In genomic region chr3:46442591-46443530, GRCh38 we compare ENCODE assay signal across 11 cellular contexts. TPM values are rescaled to one million over a fixed set of nuclear protein-coding genes. Genes with fewer than 3 reads are reported as not detected.
DNase-seq lines count a peak whose midpoint lies in the region; ATAC-seq, FAIRE-seq and TF ChIP-seq lines count a peak whose summit lies in the region.
"Had no signal": no experiment of that assay in that cellular context is flagged by ENCODE, and none has a peak within 500 bp of the region (broad histone marks: within the 10 kb centered on the region; RNA-seq: fewer than 3 reads in every experiment).

No MANE protein-coding gene starts in this region.

- H3K36me3 ChIP-seq in OCI-LY3 (replicated peaks; ENCODE audit: low read depth, low read length) (no peaks in the 10 kb centered on the region), endothelial cell of umbilical vein (ENCODE audit: control insufficient read depth in 2 of 2, extremely low read depth in 1 of 2, insufficient read depth in 2 of 2, low read length in 2 of 2) (no peaks in the 10 kb centered on the region)

- no peaks in the 10 kb centered on the region for H4K20me1 ChIP-seq in OCI-LY3 (ENCODE audit: insufficient read depth, low read length)
- H4K20me1 ChIP-seq in endothelial cell of umbilical vein (replicated peaks; ENCODE audit: control insufficient read depth, extremely low read depth, insufficient read depth, low read length), result no peaks in the 10 kb centered on the region

- BruUV-seq in endothelial cell of umbilical vein (replicated peaks; lab: Mats Ljungman, UMichigan), result no TSS peak

- CTCF ChIA-PET in endothelial cell of umbilical vein (lab: Charles Lee), result interaction anchor here (0.6 to 3.2 kb wide), 20 partner anchors 7 to 682 kb away, joined by 3 to 30 read pairs (median 3); no protein-coding TSS in a partner anchor

- DNase-seq in activated CD8-positive, alpha-beta memory T cell treated with anti-CD3 and anti-CD28 coated beads, Interleukin-2, amount 50 U/mL, for 1 hour (ENCODE audit: extremely low read depth), result peak; percentile 29
- no peak for DNase-seq in activated CD8-positive, alpha-beta memory T cell treated with anti-CD3 and anti-CD28 coated beads, Interleukin-2, amount 50 U/mL, for 48 hours
- DNase-seq in endothelial cell of umbilical vein (ENCODE audit: low read depth, low spot score) (no peak), smooth muscle cell of the brain vasculature (ENCODE audit: low read depth, low spot score) (peak; percentile 18), HTR-8/SVneo (ENCODE audit: insufficient read length, low spot score) (no peak), SW480 (ENCODE audit: low spot score) (no peak)

- intact Hi-C loops in endothelial cell of umbilical vein (cut with micrococcal nuclease), result no loop called here

- H3K4me3 ChIP-seq in OCI-LY3 (ENCODE audit: low read length) (no peak overlapping the region), endothelial cell of umbilical vein (replicated peaks in 1 of 3; ENCODE audit: insufficient read depth in 1 of 3, low read depth in 1 of 3, low read length in 3 of 3) (no peak overlapping the region)
- H3K4me3 ChIP-seq: lung had no signal

- peaks cover 9% of the 10 kb centered on the region for H3K27me3 ChIP-seq in OCI-LY3 (ENCODE audit: low read depth, low read length)
- no peaks in the 10 kb centered on the region for H3K27me3 ChIP-seq in endothelial cell of umbilical vein (ENCODE audit: control insufficient read depth in 2 of 2, insufficient read depth in 2 of 2, low read length in 2 of 2)

- POLR2A ChIA-PET in endothelial cell of umbilical vein (lab: Charles Lee), result no interaction called here

- H3K9me1 ChIP-seq in endothelial cell of umbilical vein (replicated peaks; ENCODE audit: control insufficient read depth, extremely low read depth, insufficient read depth, low read length), result no peaks in the 10 kb centered on the region

- dilution Hi-C loops in endothelial cell of umbilical vein (cut with MboI; ENCODE audit: extremely low pct_ligation_motif_present, low sequenced_read_pairs), result no loop called here

- H2AFZ ChIP-seq in OCI-LY3 (ENCODE audit: low read depth, low read length) (no peak overlapping the region), endothelial cell of umbilical vein (ENCODE audit: low read depth, low read length) (no peak overlapping the region)

- FAIRE-seq in endothelial cell of umbilical vein (lab: Jason Lieb, UNC), result peak; percentile 48
- no peak for FAIRE-seq in HTR-8/SVneo (lab: Jason Lieb, UNC)

- H3K27ac ChIP-seq in OCI-LY3 (ENCODE audit: low read length) (no peak overlapping the region), endothelial cell of umbilical vein (ENCODE audit: insufficient read depth, low read depth, low read length) (no peak overlapping the region)

- ATAC-seq in HG02642 (IDR thresholded peaks at IDR 0.05; ENCODE audit: poor library complexity, unreplicated experiment), result no peak
- ATAC-seq: activated T-cell treated with anti-CD3 and anti-CD28 coated beads, Interleukin-2, amount 50 U/mL, for 72 hours had no signal

- no peak overlapping the region for H3K4me2 ChIP-seq in OCI-LY3 (ENCODE audit: low read length)
- H3K4me2 ChIP-seq in endothelial cell of umbilical vein (ENCODE audit: insufficient read depth, low read length), result no peak overlapping the region

- no peak for TF ChIP-seq POLR2A in endothelial cell of umbilical vein (IDR thresholded peaks at IDR 0.05; ENCODE audit: low read depth, low read length)

- H3K4me1 ChIP-seq in OCI-LY3 (ENCODE audit: low read length) (peaks cover 18% of the 10 kb centered on the region), endothelial cell of umbilical vein (ENCODE audit: control insufficient read depth, extremely low read depth, insufficient read depth, low read length) (no peaks in the 10 kb centered on the region)

- no peaks in the 10 kb centered on the region for H3K9me3 ChIP-seq in OCI-LY3 (ENCODE audit: insufficient read depth, low read length)
- H3K9me3 ChIP-seq in endothelial cell of umbilical vein (replicated peaks; ENCODE audit: control insufficient read depth, insufficient read depth, low read length), result no peaks in the 10 kb centered on the region

- H3K79me2 ChIP-seq in OCI-LY3 (ENCODE audit: low read length) (no peaks in the 10 kb centered on the region), endothelial cell of umbilical vein (ENCODE audit: control insufficient read depth, insufficient read depth, low read length) (no peaks in the 10 kb centered on the region)

- H3K9ac ChIP-seq in OCI-LY3 (ENCODE audit: low read length), result no peak overlapping the region
- H3K9ac ChIP-seq in endothelial cell of umbilical vein (replicated peaks; ENCODE audit: extremely low read depth, insufficient read depth, low read length), result no peak overlapping the region

- TF ChIP-seq CTCF in OCI-LY3 (IDR thresholded peaks at IDR 0.05; ENCODE audit: low read depth, low read length) (peak; percentile 97), endothelial cell of umbilical vein (IDR thresholded peaks at IDR 0.05; ENCODE audit: extremely low read depth in 1 of 2, insufficient read depth in 1 of 2, low read depth in 1 of 2, low read length in 2 of 2) (peak in 1 of 2 donors; percentile 10)

TF ChIP-seq in endothelial cell of umbilical vein, 7 proteins besides CTCF, POLR2A, EP300 and RAD21:
- no peak for TF ChIP-seq POLR2AphosphoS5 (IDR thresholded peaks at IDR 0.05; ENCODE audit: insufficient read depth, low read depth, low read length)
- TF ChIP-seq MYC (IDR thresholded peaks at IDR 0.05; ENCODE audit: low read depth, low read length), result no peak
- no peak for TF ChIP-seq MAX (IDR thresholded peaks at IDR 0.05; ENCODE audit: insufficient read depth, insufficient read length)
- TF ChIP-seq GATA2 (IDR thresholded peaks at IDR 0.05; ENCODE audit: insufficient read depth, insufficient read length, low read depth, low read length), result no peak
- no peak for TF ChIP-seq FOS (IDR thresholded peaks at IDR 0.05; ENCODE audit: borderline replicate concordance, insufficient read depth, low read length)
- no peak for TF ChIP-seq JUN (IDR thresholded peaks at IDR 0.05; ENCODE audit: borderline replicate concordance, insufficient read depth, insufficient read length, low read depth)
- no peak for TF ChIP-seq EZH2 (IDR thresholded peaks at IDR 0.05; ENCODE audit: borderline replicate concordance, low read depth, low read length, severe bottlenecking)

RNA-seq across cellular contexts. Expression of gene LTF, which starts 21.8 kb away (rescaled TPM):
- total RNA-seq in endothelial cell of umbilical vein, result not detected in 2 replicates
- polyA plus RNA-seq in endothelial cell of umbilical vein, result not detected in 2 replicates
- polyA plus RNA-seq in endothelial cell of umbilical vein (2011; cell fraction: cytosol; rRNA removed), result not detected in 2 replicates
- not detected in 2 replicates for polyA plus RNA-seq in endothelial cell of umbilical vein (2011; cell fraction: nucleus; rRNA removed)
- polyA plus RNA-seq in endothelial cell of umbilical vein (2012), result 0.51 TPM in 1 of 2 replicates, not detected in the other
- polyA minus RNA-seq in endothelial cell of umbilical vein, result not detected in 2 replicates
- not detected for polyA minus RNA-seq in endothelial cell of umbilical vein (2011; cell fraction: cytosol; rRNA and poly(A)+ RNA removed)
- polyA minus RNA-seq in endothelial cell of umbilical vein (2011; cell fraction: nucleus; rRNA and poly(A)+ RNA removed), result not detected in 2 replicates
- total RNA-seq: activated T-cell treated with anti-CD3 and anti-CD28 coated beads, Interleukin-2, amount 50 U/mL, for 72 hours; CD8-positive, alpha-beta memory T cell had no signal
- polyA plus RNA-seq: CD8-positive, alpha-beta memory T cell had no signal

RNA-seq across cellular contexts. Expression of gene CCRL2, which starts 35.8 kb away (rescaled TPM):
- 3.9 and 6.4 TPM in 2 replicates for total RNA-seq in endothelial cell of umbilical vein
- polyA plus RNA-seq in endothelial cell of umbilical vein, result 6.6 and 7.4 TPM in 2 replicates
- polyA plus RNA-seq in endothelial cell of umbilical vein (2011; cell fraction: cytosol; rRNA removed), result 4.9 and 5.8 TPM in 2 replicates
- 7.6 and 9.3 TPM in 2 replicates for polyA plus RNA-seq in endothelial cell of umbilical vein (2011; cell fraction: nucleus; rRNA removed)
- polyA plus RNA-seq in endothelial cell of umbilical vein (2012), result 2.9 and 6.5 TPM in 2 replicates
- polyA minus RNA-seq in endothelial cell of umbilical vein, result 11.2 and 14.3 TPM in 2 replicates
- not detected for polyA minus RNA-seq in endothelial cell of umbilical vein (2011; cell fraction: cytosol; rRNA and poly(A)+ RNA removed)
- polyA minus RNA-seq in endothelial cell of umbilical vein (2011; cell fraction: nucleus; rRNA and poly(A)+ RNA removed), result 9.0 and 9.6 TPM in 2 replicates

RNA-seq across cellular contexts. Expression of gene RTP3, which starts 54.9 kb away (rescaled TPM):
- total RNA-seq in endothelial cell of umbilical vein, result not detected in 2 replicates
- 0.06 TPM in 1 of 2 replicates, not detected in the other for polyA plus RNA-seq in endothelial cell of umbilical vein
- not detected in 2 replicates for polyA plus RNA-seq in endothelial cell of umbilical vein (2011; cell fraction: cytosol; rRNA removed)
- polyA plus RNA-seq in endothelial cell of umbilical vein (2011; cell fraction: nucleus; rRNA removed), result not detected in 2 replicates
- not detected in 2 replicates for polyA plus RNA-seq in endothelial cell of umbilical vein (2012)
- polyA minus RNA-seq in endothelial cell of umbilical vein, result not detected in 2 replicates
- not detected for polyA minus RNA-seq in endothelial cell of umbilical vein (2011; cell fraction: cytosol; rRNA and poly(A)+ RNA removed)
- 0.34 TPM in 1 of 2 replicates, not detected in the other for polyA minus RNA-seq in endothelial cell of umbilical vein (2011; cell fraction: nucleus; rRNA and poly(A)+ RNA removed)
- total RNA-seq: activated T-cell treated with anti-CD3 and anti-CD28 coated beads, Interleukin-2, amount 50 U/mL, for 72 hours; CD8-positive, alpha-beta memory T cell; lung had no signal
- polyA plus RNA-seq: CD8-positive, alpha-beta memory T cell; lung had no signal

Comparison
In these comparisons a context has a peak if more than half of its experiments do, and no peak if none do; other contexts are left out.
1. DNase-seq: peak in activated CD8-positive, alpha-beta memory T cell treated with anti-CD3 and anti-CD28 coated beads, Interleukin-2, amount 50 U/mL, for 1 hour (single experiment) and smooth muscle cell of the brain vasculature (single experiment); none in activated CD8-positive, alpha-beta memory T cell treated with anti-CD3 and anti-CD28 coated beads, Interleukin-2, amount 50 U/mL, for 48 hours (single experiment), endothelial cell of umbilical vein (single experiment), HTR-8/SVneo (single experiment) and SW480 (single experiment).